1 cellular context compared by ENCODE assay signal in the genomic region with DNA sequence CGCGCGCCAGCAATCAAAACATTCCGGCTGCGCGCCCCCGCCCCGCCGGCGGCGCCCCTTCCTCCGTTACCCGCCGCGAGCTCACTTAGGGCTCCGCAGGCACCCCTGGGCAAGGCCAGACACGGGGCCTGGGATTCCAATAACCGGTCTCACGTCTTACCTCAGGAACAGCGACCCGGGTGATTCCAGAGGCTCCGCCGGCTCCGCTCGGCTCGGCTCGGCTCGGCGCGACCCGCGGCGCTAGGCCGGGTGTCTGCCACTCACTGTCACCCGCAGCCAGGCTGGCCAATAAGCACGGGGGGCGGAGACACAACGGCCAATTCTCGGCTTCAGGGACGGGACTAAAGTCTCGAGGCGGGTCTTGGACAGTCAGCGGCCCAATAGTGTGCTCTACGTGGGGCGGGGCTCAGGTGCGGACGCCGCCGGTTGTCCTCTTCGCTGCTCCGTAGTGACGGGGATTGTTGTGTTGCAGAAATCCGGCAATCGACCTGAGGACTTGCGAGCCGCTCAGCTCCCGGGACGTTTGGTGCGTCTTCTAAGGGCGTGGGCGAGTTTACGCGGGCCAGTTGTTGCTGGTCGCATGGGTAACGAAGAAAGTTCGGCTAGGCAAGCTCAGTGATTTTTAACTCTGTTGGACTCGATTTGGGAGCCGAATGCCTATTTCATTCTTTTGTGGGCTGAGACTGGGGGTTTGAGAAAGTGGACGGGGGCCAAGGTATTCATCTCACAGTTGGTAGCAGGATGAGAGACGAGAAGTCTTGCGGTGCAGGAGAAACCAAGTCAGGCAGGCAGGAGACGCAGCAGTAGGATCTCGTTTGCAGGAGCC.
A peak's percentile ranks its signal among the peaks of the same experiment; 100 is the strongest.
TF ChIP-seq lines count a peak whose summit lies in the region.

Gene ANKZF1, plus strand, starts transcription at position 432 of the 826 bp plus-strand sequence. CDS start 452 bp downstream, outside the sequence.
A gene with protein sequence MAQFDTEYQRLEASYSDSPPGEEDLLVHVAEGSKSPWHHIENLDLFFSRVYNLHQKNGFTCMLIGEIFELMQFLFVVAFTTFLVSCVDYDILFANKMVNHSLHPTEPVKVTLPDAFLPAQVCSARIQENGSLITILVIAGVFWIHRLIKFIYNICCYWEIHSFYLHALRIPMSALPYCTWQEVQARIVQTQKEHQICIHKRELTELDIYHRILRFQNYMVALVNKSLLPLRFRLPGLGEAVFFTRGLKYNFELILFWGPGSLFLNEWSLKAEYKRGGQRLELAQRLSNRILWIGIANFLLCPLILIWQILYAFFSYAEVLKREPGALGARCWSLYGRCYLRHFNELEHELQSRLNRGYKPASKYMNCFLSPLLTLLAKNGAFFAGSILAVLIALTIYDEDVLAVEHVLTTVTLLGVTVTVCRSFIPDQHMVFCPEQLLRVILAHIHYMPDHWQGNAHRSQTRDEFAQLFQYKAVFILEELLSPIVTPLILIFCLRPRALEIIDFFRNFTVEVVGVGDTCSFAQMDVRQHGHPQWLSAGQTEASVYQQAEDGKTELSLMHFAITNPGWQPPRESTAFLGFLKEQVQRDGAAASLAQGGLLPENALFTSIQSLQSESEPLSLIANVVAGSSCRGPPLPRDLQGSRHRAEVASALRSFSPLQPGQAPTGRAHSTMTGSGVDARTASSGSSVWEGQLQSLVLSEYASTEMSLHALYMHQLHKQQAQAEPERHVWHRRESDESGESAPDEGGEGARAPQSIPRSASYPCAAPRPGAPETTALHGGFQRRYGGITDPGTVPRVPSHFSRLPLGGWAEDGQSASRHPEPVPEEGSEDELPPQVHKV (minus strand): TSS at position 262 of the 826 bp plus-strand sequence. CDS start 1,612 bp downstream, outside the sequence.

TF ChIP-seq in GM23338, 12 proteins besides CTCF, POLR2A, EP300 and RAD21 (continued from another document):
- TF ChIP-seq, protein P1, sequence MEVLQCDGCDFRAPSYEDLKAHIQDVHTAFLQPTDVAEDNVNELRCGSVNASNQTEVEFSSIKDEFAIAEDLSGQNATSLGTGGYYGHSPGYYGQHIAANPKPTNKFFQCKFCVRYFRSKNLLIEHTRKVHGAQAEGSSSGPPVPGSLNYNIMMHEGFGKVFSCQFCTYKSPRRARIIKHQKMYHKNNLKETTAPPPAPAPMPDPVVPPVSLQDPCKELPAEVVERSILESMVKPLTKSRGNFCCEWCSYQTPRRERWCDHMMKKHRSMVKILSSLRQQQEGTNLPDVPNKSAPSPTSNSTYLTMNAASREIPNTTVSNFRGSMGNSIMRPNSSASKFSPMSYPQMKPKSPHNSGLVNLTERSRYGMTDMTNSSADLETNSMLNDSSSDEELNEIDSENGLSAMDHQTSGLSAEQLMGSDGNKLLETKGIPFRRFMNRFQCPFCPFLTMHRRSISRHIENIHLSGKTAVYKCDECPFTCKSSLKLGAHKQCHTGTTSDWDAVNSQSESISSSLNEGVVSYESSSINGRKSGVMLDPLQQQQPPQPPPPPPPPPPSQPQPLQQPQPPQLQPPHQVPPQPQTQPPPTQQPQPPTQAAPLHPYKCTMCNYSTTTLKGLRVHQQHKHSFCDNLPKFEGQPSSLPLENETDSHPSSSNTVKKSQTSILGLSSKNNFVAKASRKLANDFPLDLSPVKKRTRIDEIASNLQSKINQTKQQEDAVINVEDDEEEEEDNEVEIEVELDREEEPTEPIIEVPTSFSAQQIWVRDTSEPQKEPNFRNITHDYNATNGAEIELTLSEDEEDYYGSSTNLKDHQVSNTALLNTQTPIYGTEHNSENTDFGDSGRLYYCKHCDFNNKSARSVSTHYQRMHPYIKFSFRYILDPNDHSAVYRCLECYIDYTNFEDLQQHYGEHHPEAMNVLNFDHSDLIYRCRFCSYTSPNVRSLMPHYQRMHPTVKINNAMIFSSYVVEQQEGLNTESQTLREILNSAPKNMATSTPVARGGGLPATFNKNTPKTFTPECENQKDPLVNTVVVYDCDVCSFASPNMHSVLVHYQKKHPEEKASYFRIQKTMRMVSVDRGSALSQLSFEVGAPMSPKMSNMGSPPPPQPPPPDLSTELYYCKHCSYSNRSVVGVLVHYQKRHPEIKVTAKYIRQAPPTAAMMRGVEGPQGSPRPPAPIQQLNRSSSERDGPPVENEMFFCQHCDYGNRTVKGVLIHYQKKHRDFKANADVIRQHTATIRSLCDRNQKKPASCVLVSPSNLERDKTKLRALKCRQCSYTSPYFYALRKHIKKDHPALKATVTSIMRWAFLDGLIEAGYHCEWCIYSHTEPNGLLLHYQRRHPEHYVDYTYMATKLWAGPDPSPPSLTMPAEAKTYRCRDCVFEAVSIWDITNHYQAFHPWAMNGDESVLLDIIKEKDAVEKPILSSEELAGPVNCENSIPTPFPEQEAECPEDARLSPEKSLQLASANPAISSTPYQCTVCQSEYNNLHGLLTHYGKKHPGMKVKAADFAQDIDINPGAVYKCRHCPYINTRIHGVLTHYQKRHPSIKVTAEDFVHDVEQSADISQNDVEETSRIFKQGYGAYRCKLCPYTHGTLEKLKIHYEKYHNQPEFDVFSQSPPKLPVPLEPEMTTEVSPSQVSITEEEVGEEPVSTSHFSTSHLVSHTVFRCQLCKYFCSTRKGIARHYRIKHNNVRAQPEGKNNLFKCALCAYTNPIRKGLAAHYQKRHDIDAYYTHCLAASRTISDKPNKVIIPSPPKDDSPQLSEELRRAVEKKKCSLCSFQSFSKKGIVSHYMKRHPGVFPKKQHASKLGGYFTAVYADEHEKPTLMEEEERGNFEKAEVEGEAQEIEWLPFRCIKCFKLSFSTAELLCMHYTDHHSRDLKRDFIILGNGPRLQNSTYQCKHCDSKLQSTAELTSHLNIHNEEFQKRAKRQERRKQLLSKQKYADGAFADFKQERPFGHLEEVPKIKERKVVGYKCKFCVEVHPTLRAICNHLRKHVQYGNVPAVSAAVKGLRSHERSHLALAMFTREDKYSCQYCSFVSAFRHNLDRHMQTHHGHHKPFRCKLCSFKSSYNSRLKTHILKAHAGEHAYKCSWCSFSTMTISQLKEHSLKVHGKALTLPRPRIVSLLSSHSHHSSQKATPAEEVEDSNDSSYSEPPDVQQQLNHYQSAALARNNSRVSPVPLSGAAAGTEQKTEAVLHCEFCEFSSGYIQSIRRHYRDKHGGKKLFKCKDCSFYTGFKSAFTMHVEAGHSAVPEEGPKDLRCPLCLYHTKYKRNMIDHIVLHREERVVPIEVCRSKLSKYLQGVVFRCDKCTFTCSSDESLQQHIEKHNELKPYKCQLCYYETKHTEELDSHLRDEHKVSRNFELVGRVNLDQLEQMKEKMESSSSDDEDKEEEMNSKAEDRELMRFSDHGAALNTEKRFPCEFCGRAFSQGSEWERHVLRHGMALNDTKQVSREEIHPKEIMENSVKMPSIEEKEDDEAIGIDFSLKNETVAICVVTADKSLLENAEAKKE (CRISPR knock-in tag; IDR thresholded peaks at IDR 0.05): no peak
- TF ChIP-seq CREB1 (CRISPR knock-in tag; IDR thresholded peaks at IDR 0.05; ENCODE audit: low read depth) (peak; percentile 87), ZNF114 (CRISPR knock-in tag; IDR thresholded peaks at IDR 0.05) (no peak), POLR2AphosphoS5 (IDR thresholded peaks at IDR 0.05; ENCODE audit: low read depth) (peak; percentile 97), EZH2phosphoT487 (IDR thresholded peaks at IDR 0.05; ENCODE audit: unreplicated experiment) (no peak)
